Comparison of ENCODE assay signal across 1 cellular context in the genomic region with DNA sequence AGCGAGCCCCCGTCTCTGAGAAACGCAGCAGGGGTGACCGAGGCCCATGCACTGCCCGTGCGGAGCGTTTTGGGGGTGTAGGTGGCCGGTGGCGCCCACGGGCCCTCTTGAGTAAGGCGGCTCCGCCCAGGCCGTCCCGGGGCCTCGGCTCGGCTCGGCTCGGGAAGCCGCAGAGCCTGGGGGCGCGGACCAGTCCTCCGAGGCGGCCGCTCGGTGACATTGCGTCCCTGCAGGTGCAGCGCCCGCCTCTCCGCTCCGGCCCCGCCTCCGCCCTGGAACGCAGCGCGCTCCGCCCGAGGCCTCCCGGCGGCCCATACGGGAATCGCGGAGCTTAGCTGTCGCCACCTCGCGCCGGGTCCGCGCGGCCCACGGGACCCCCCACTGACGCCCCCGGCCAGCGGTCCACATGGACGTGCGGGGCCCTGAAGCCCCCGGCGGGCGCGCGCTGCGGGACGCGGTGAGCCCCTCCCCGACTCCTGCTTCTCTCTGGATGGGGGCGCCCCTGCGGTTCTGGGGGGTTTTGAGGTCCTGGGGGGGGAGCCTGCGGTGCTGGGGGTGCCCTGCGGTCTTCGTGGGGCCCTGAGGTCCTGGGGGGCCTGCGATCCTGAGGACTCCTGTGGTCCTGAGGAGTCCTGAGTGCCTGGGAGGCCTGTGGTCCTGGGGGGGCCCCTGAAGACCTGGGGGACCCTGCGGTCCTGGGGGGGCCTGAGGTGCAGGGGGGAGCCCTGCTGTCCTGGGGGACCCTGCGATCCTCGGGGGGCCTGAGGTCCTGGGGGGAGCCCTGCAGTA.
A peak's percentile ranks its signal among the peaks of the same experiment; 100 is the strongest.
TF ChIP-seq lines count a peak whose summit lies in the region.

A gene (plus strand): TSS at position 314 of the 789 bp plus-strand sequence. CDS start 93 bp downstream, at position 407.

TF ChIP-seq in HepG2, 621 proteins besides CTCF, POLR2A, EP300 and RAD21 (continued from another document and continues in another):
- TF ChIP-seq, protein P1, sequence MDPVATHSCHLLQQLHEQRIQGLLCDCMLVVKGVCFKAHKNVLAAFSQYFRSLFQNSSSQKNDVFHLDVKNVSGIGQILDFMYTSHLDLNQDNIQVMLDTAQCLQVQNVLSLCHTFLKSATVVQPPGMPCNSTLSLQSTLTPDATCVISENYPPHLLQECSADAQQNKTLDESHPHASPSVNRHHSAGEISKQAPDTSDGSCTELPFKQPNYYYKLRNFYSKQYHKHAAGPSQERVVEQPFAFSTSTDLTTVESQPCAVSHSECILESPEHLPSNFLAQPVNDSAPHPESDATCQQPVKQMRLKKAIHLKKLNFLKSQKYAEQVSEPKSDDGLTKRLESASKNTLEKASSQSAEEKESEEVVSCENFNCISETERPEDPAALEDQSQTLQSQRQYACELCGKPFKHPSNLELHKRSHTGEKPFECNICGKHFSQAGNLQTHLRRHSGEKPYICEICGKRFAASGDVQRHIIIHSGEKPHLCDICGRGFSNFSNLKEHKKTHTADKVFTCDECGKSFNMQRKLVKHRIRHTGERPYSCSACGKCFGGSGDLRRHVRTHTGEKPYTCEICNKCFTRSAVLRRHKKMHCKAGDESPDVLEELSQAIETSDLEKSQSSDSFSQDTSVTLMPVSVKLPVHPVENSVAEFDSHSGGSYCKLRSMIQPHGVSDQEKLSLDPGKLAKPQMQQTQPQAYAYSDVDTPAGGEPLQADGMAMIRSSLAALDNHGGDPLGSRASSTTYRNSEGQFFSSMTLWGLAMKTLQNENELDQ (CRISPR knock-in tag; IDR thresholded peaks at IDR 0.05; ENCODE audit: borderline replicate concordance), result no peak
- TF ChIP-seq PHF21A (CRISPR knock-in tag; IDR thresholded peaks at IDR 0.05) (no peak; the same call in 1 of the 2 replicates), ZNF552 (CRISPR knock-in tag; IDR thresholded peaks at IDR 0.05; ENCODE audit: borderline replicate concordance) (no peak), MLLT10 (CRISPR knock-in tag; IDR thresholded peaks at IDR 0.05) (no peak), ZNF543 (CRISPR knock-in tag; IDR thresholded peaks at IDR 0.05) (peak; percentile 62; the same call in 1 of the 2 replicates), JUN (CRISPR knock-in tag; IDR thresholded peaks at IDR 0.05) (no peak), HOXD1 (CRISPR knock-in tag; IDR thresholded peaks at IDR 0.05) (no peak), PAWR (CRISPR knock-in tag; IDR thresholded peaks at IDR 0.05; ENCODE audit: borderline replicate concordance) (no peak), ZFP36 (IDR thresholded peaks at IDR 0.05; ENCODE audit: borderline replicate concordance, low read depth, low read length, partially characterized antibody) (no peak), ZNF567 (CRISPR knock-in tag; IDR thresholded peaks at IDR 0.05; ENCODE audit: borderline replicate concordance) (no peak), PTBP1 (IDR thresholded peaks at IDR 0.05; ENCODE audit: low read depth, low read length, poor library complexity, severe bottlenecking) (no peak), PHB2 (IDR thresholded peaks at IDR 0.05; ENCODE audit: partially characterized antibody) (no peak), TOE1 (CRISPR knock-in tag; IDR thresholded peaks at IDR 0.05) (no peak), SRSF4 (IDR thresholded peaks at IDR 0.05; ENCODE audit: low read depth, low read length, poor library complexity, severe bottlenecking) (peak; percentile 41), NFRKB (IDR thresholded peaks at IDR 0.05) (no peak), ZMYM2 (CRISPR knock-in tag; IDR thresholded peaks at IDR 0.05) (no peak), SALL2 (CRISPR knock-in tag; IDR thresholded peaks at IDR 0.05) (no peak), LCORL (IDR thresholded peaks at IDR 0.05) (no peak), LCORL (CRISPR knock-in tag; IDR thresholded peaks at IDR 0.05) (peak; percentile 83), PAF1 (CRISPR knock-in tag; IDR thresholded peaks at IDR 0.05) (no peak), ZNF432 (CRISPR knock-in tag; IDR thresholded peaks at IDR 0.05; ENCODE audit: borderline replicate concordance) (no peak), ZNF17 (CRISPR knock-in tag; IDR thresholded peaks at IDR 0.05) (no peak), AKAP8 (CRISPR knock-in tag; IDR thresholded peaks at IDR 0.05) (no peak), ZNF766 (CRISPR knock-in tag; IDR thresholded peaks at IDR 0.05; ENCODE audit: borderline replicate concordance) (peak; percentile 33; the same call in 1 of the 2 replicates), ZFYVE20 (CRISPR knock-in tag; IDR thresholded peaks at IDR 0.05; ENCODE audit: borderline replicate concordance, low read depth) (0 out of 2 replicates have a peak, but pooled peaks have one; percentile 49), TBX3 (IDR thresholded peaks at IDR 0.05; ENCODE audit: borderline replicate concordance) (no peak), ZNF761 (CRISPR knock-in tag; conservative IDR thresholded peaks at IDR 0.05) (no peak), FOXK1 (CRISPR knock-in tag; IDR thresholded peaks at IDR 0.05; ENCODE audit: borderline replicate concordance, low read depth) (no peak), ZNF777 (CRISPR knock-in tag; IDR thresholded peaks at IDR 0.05) (peak; percentile 62), ESRRA (CRISPR knock-in tag; IDR thresholded peaks at IDR 0.05; ENCODE audit: low read depth) (0 out of 2 replicates have a peak, but pooled peaks have one; percentile 57), KAT8 (CRISPR knock-in tag; IDR thresholded peaks at IDR 0.05) (no peak), CBX5 (CRISPR knock-in tag; IDR thresholded peaks at IDR 0.05; ENCODE audit: borderline replicate concordance) (no peak), MTF2 (CRISPR knock-in tag; IDR thresholded peaks at IDR 0.05; ENCODE audit: borderline replicate concordance) (peak; percentile 51; the same call in 1 of the 2 replicates), MIER2 (CRISPR knock-in tag; IDR thresholded peaks at IDR 0.05) (no peak), TOPORS (CRISPR knock-in tag; IDR thresholded peaks at IDR 0.05) (no peak), ZMYM4 (CRISPR knock-in tag; IDR thresholded peaks at IDR 0.05) (no peak; the same call in 1 of the 2 replicates), PPARG (CRISPR knock-in tag; conservative IDR thresholded peaks at IDR 0.05) (peak; percentile 64), RBM22 (optimal IDR thresholded peaks at IDR 0.05; ENCODE audit: low read length) (no peak), SKI (IDR thresholded peaks at IDR 0.05; ENCODE audit: partially characterized antibody) (peak; percentile 20), GABPB1 (CRISPR knock-in tag; IDR thresholded peaks at IDR 0.05) (no peak; the same call in 1 of the 2 replicates), SMAD9 (CRISPR knock-in tag; IDR thresholded peaks at IDR 0.05) (no peak), KAT2B (IDR thresholded peaks at IDR 0.05; ENCODE audit: borderline replicate concordance, low read depth, low read length) (no peak), HNRNPL (IDR thresholded peaks at IDR 0.05; ENCODE audit: low read depth, low read length) (no peak), ZNF329 (CRISPR knock-in tag; IDR thresholded peaks at IDR 0.05; ENCODE audit: low read depth) (no peak; the same call in 1 of the 2 replicates), ZNF841 (CRISPR knock-in tag; IDR thresholded peaks at IDR 0.05; ENCODE audit: borderline replicate concordance) (no peak), TCF12 (IDR thresholded peaks at IDR 0.05) (no peak), TCF12 (CRISPR knock-in tag; IDR thresholded peaks at IDR 0.05) (0 out of 2 replicates have a peak, but pooled peaks have one; percentile 55), SIN3B (IDR thresholded peaks at IDR 0.05; ENCODE audit: low read length) (no peak), TEAD3 (CRISPR knock-in tag; optimal IDR thresholded peaks at IDR 0.05; ENCODE audit: borderline replicate concordance) (peak; percentile 90), TGIF2 (CRISPR knock-in tag; IDR thresholded peaks at IDR 0.05) (0 out of 2 replicates have a peak, but pooled peaks have one; percentile 34)
- TF ChIP-seq, protein P2, sequence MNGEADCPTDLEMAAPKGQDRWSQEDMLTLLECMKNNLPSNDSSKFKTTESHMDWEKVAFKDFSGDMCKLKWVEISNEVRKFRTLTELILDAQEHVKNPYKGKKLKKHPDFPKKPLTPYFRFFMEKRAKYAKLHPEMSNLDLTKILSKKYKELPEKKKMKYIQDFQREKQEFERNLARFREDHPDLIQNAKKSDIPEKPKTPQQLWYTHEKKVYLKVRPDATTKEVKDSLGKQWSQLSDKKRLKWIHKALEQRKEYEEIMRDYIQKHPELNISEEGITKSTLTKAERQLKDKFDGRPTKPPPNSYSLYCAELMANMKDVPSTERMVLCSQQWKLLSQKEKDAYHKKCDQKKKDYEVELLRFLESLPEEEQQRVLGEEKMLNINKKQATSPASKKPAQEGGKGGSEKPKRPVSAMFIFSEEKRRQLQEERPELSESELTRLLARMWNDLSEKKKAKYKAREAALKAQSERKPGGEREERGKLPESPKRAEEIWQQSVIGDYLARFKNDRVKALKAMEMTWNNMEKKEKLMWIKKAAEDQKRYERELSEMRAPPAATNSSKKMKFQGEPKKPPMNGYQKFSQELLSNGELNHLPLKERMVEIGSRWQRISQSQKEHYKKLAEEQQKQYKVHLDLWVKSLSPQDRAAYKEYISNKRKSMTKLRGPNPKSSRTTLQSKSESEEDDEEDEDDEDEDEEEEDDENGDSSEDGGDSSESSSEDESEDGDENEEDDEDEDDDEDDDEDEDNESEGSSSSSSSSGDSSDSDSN (CRISPR knock-in tag; IDR thresholded peaks at IDR 0.05), result peak; percentile 93
- TF ChIP-seq, protein P3, sequence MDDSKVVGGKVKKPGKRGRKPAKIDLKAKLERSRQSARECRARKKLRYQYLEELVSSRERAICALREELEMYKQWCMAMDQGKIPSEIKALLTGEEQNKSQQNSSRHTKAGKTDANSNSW (CRISPR knock-in tag; IDR thresholded peaks at IDR 0.05; ENCODE audit: borderline replicate concordance), result no peak
- TF ChIP-seq, protein P4, sequence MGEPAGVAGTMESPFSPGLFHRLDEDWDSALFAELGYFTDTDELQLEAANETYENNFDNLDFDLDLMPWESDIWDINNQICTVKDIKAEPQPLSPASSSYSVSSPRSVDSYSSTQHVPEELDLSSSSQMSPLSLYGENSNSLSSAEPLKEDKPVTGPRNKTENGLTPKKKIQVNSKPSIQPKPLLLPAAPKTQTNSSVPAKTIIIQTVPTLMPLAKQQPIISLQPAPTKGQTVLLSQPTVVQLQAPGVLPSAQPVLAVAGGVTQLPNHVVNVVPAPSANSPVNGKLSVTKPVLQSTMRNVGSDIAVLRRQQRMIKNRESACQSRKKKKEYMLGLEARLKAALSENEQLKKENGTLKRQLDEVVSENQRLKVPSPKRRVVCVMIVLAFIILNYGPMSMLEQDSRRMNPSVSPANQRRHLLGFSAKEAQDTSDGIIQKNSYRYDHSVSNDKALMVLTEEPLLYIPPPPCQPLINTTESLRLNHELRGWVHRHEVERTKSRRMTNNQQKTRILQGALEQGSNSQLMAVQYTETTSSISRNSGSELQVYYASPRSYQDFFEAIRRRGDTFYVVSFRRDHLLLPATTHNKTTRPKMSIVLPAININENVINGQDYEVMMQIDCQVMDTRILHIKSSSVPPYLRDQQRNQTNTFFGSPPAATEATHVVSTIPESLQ (CRISPR knock-in tag; conservative IDR thresholded peaks at IDR 0.05), result no peak
- TF ChIP-seq, protein P5, sequence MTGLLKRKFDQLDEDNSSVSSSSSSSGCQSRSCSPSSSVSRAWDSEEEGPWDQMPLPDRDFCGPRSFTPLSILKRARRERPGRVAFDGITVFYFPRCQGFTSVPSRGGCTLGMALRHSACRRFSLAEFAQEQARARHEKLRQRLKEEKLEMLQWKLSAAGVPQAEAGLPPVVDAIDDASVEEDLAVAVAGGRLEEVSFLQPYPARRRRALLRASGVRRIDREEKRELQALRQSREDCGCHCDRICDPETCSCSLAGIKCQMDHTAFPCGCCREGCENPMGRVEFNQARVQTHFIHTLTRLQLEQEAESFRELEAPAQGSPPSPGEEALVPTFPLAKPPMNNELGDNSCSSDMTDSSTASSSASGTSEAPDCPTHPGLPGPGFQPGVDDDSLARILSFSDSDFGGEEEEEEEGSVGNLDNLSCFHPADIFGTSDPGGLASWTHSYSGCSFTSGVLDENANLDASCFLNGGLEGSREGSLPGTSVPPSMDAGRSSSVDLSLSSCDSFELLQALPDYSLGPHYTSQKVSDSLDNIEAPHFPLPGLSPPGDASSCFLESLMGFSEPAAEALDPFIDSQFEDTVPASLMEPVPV (CRISPR knock-in tag; IDR thresholded peaks at IDR 0.05), result no peak
- TF ChIP-seq, protein P6, sequence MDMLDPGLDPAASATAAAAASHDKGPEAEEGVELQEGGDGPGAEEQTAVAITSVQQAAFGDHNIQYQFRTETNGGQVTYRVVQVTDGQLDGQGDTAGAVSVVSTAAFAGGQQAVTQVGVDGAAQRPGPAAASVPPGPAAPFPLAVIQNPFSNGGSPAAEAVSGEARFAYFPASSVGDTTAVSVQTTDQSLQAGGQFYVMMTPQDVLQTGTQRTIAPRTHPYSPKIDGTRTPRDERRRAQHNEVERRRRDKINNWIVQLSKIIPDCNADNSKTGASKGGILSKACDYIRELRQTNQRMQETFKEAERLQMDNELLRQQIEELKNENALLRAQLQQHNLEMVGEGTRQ (IDR thresholded peaks at IDR 0.05; ENCODE audit: low read depth, low read length), result no peak
- TF ChIP-seq, protein P6 (CRISPR knock-in tag; IDR thresholded peaks at IDR 0.05; ENCODE audit: borderline replicate concordance), result no peak
- TF ChIP-seq, protein P7, sequence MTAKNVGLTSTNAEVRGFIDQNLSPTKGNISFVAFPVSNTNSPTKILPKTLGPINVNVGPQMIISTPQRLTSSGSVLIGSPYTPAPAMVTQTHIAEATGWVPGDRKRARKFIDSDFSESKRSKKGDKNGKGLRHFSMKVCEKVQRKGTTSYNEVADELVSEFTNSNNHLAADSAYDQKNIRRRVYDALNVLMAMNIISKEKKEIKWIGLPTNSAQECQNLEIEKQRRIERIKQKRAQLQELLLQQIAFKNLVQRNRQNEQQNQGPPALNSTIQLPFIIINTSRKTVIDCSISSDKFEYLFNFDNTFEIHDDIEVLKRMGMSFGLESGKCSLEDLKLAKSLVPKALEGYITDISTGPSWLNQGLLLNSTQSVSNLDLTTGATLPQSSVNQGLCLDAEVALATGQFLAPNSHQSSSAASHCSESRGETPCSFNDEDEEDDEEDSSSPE (CRISPR knock-in tag; IDR thresholded peaks at IDR 0.05), result 0 out of 2 replicates have a peak, but pooled peaks have one; percentile 19
- TF ChIP-seq, protein P8, sequence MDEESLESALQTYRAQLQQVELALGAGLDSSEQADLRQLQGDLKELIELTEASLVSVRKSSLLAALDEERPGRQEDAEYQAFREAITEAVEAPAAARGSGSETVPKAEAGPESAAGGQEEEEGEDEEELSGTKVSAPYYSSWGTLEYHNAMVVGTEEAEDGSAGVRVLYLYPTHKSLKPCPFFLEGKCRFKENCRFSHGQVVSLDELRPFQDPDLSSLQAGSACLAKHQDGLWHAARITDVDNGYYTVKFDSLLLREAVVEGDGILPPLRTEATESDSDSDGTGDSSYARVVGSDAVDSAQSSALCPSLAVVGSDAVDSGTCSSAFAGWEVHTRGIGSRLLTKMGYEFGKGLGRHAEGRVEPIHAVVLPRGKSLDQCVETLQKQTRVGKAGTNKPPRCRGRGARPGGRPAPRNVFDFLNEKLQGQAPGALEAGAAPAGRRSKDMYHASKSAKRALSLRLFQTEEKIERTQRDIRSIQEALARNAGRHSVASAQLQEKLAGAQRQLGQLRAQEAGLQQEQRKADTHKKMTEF (CRISPR knock-in tag; IDR thresholded peaks at IDR 0.05), result peak; percentile 43; the same call in 1 of the 2 replicates
